In genomic region chr3:10926441-10926830, GRCh38 we compare ENCODE assay signal across 18 cellular contexts.
"Had no signal": no experiment of that assay in that cellular context is flagged by ENCODE, and none has a peak within 500 bp of the region (broad histone marks: within the 10 kb centered on the region; RNA-seq: fewer than 3 reads in every experiment).

No MANE protein-coding gene starts in this region.

- H3K27ac ChIP-seq: adrenal gland, colonic mucosa, heart left ventricle, lower lobe of right lung, neutrophil, SK-N-MC had no signal

- DNase-seq: activated CD4-positive, alpha-beta T cell treated with anti-CD3 and anti-CD28 coated beads, Interleukin-2, amount 50 U/mL, for 1 hour; activated T-cell treated with anti-CD3 and anti-CD28 coated beads for 4 hours; central memory CD4-positive, alpha-beta T cell; colonic mucosa; foreskin melanocyte; heart left ventricle; immature natural killer cell; lower lobe of right lung; naive B cell; small intestine; stimulated activated naive CD8-positive, alpha-beta T cell treated with anti-CD3 and anti-CD28 coated beads, Interleukin-15, Interleukin-2, amounts not matched to agents 100 U/mL and 50 U/mL, for 24 hours; trophoblast cell had no signal

- H3K4me1 ChIP-seq: adrenal gland, colonic mucosa, lower lobe of right lung had no signal

- H3K4me3 ChIP-seq: adrenal gland, colonic mucosa, heart left ventricle, lower lobe of right lung, SK-N-MC, suprapubic skin had no signal

- H3K27me3 ChIP-seq: adrenal gland, colonic mucosa, suprapubic skin had no signal

- H3K9me3 Mint-ChIP-seq: activated naive CD4-positive, alpha-beta T cell treated with anti-CD3 and anti-CD28 coated beads, Interleukin-2, amount 50 U/mL, for 24 hours; immature natural killer cell had no signal

- H3K4me1 Mint-ChIP-seq: activated naive CD4-positive, alpha-beta T cell treated with anti-CD3 and anti-CD28 coated beads, Interleukin-2, amount 50 U/mL, for 24 hours; immature natural killer cell; naive B cell had no signal

- H3K4me3 Mint-ChIP-seq: activated naive CD4-positive, alpha-beta T cell treated with anti-CD3 and anti-CD28 coated beads, Interleukin-2, amount 50 U/mL, for 24 hours; immature natural killer cell; naive B cell had no signal

- H3K27ac Mint-ChIP-seq: activated naive CD4-positive, alpha-beta T cell treated with anti-CD3 and anti-CD28 coated beads, Interleukin-2, amount 50 U/mL, for 24 hours; immature natural killer cell; naive B cell had no signal

- H3K36me3 ChIP-seq: adrenal gland, colonic mucosa, heart left ventricle, lower lobe of right lung, neutrophil, suprapubic skin had no signal

- H3K9me3 ChIP-seq: adrenal gland, colonic mucosa, lower lobe of right lung, neutrophil, suprapubic skin had no signal

- H3K36me3 Mint-ChIP-seq: activated naive CD4-positive, alpha-beta T cell treated with anti-CD3 and anti-CD28 coated beads, Interleukin-2, amount 50 U/mL, for 24 hours; immature natural killer cell had no signal

- ATAC-seq: activated CD4-positive, CD25-positive, alpha-beta regulatory T cell treated with anti-CD3 and anti-CD28 coated beads, Interleukin-2, amount 50 U/mL, for 24 hours had no signal
